ENCODE assay signal across 8 cellular contexts in the genomic region with DNA sequence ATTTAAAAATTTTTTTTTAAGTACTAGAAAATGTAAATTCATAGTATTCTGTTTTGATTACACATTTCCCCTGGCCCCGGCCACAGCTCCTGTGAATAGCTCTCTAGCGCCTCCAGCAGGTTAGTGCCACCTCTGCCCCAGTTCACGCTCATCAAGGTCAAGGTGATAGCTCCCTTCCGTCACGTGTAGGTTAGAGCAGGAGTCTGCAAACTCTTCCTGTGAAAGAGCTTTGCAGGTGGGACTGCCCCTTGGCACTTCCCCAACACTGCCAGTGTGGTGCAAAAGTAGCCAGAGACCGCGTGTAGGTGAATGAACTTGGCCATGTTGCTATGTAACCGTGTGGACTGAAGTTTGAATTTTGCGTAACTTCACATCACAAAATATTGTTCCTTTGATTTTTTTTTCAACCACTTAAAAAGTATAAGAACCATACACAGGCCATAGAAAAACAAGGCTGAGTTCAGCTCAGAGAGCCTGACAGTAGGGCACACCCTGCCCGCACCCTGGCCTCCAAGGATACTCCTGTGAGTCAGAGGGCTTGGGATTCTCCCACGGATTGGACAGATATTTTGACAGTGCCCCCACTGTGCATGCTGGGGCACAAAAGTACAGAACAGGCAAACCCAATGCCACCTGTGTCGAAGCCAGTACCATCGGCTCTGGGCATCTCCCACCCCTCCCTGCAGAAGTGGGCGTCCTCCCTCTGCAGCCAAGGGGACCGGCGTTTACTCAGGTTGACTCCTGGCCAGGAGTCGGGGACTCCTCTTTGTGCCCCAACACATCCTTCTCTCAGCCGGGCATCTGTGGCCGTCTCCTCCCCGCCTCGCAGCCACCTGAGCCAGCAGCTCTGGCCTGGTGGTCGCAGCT.
A peak's percentile ranks its signal among the peaks of the same experiment; 100 is the strongest.
DNase-seq lines count a peak whose midpoint lies in the region; ATAC-seq, FAIRE-seq and TF ChIP-seq lines count a peak whose summit lies in the region.

No MANE protein-coding gene starts in this region.

- H3K27me3 Mint-ChIP-seq in nephron progenitor cell (ENCODE audit: low read depth, poor library complexity), result peaks cover 3% of the 10 kb centered on the region

- intact Hi-C loops in colonic mucosa (cut with DNase I), result no loop called here

- peaks cover 32% of the 10 kb centered on the region for H3K36me3 Mint-ChIP-seq in nephron progenitor cell (ENCODE audit: low read depth)

- TF ChIP-seq CTCF in colonic mucosa (IDR thresholded peaks at IDR 0.05) (peak; percentile 49), nephron progenitor cell (IDR thresholded peaks at IDR 0.05) (peak; percentile 56)

- H3K36me3 ChIP-seq in colonic mucosa, result no peaks in the 10 kb centered on the region

- DNase-seq in COR-L47 (lab: John Stamatoyannopoulos, UW) (peak; percentile 5), KBM-7 (peak; percentile 62), colonic mucosa (no peak), nephron progenitor cell (peak; percentile 47), urothelium cell line (ENCODE audit: low spot score) (peak; percentile 58), NCI-H2227 (lab: John Stamatoyannopoulos, UW; ENCODE audit: unreplicated experiment) (no peak)
- peak; percentile 77 for DNase-seq in activated CD4-positive, CD25-positive, alpha-beta regulatory T cell treated with anti-CD3 and anti-CD28 coated beads, Interleukin-2, amount 50 U/mL, for 72 hours

- no peak overlapping the region for H3K27ac Mint-ChIP-seq in nephron progenitor cell

- H3K9me3 Mint-ChIP-seq in nephron progenitor cell, result no peaks in the 10 kb centered on the region

- H3K27me3 ChIP-seq in colonic mucosa, result no peaks in the 10 kb centered on the region

- ATAC-seq in GM18498 (IDR thresholded peaks at IDR 0.05; ENCODE audit: unreplicated experiment), result no peak

- FAIRE-seq in urothelium cell line (lab: Jason Lieb, UNC), result peak; percentile 59

- no peak overlapping the region for H3K9ac ChIP-seq in colonic mucosa (ENCODE audit: low read depth in 2 of 2, low read length in 2 of 2)

- H3K9me3 ChIP-seq in colonic mucosa, result no peaks in the 10 kb centered on the region

- no peak overlapping the region for H3K4me3 Mint-ChIP-seq in nephron progenitor cell

- no peak overlapping the region for H3K4me3 ChIP-seq in colonic mucosa

- H3K27ac ChIP-seq in colonic mucosa, result no peak overlapping the region

- H3K4me1 ChIP-seq in colonic mucosa, result no peaks in the 10 kb centered on the region

- in situ Hi-C loops in KBM-7 (cut with MboI; ENCODE audit: low pct_unique_long_range_greater_than_20kb, low sequenced_read_pairs), result no loop called here

- peaks cover 55% of the 10 kb centered on the region for H3K4me1 Mint-ChIP-seq in nephron progenitor cell

Comparison
In these comparisons a context has a peak if more than half of its experiments do, and no peak if none do; other contexts are left out.
1. DNase-seq: peak in COR-L47 (single experiment), KBM-7 (single experiment), activated CD4-positive, CD25-positive, alpha-beta regulatory T cell treated with anti-CD3 and anti-CD28 coated beads, Interleukin-2, amount 50 U/mL, for 72 hours (single experiment), nephron progenitor cell (single experiment) and urothelium cell line (single experiment); none in colonic mucosa (single experiment) and NCI-H2227 (single experiment).